1 cellular context compared by ENCODE assay signal in the genomic region with DNA sequence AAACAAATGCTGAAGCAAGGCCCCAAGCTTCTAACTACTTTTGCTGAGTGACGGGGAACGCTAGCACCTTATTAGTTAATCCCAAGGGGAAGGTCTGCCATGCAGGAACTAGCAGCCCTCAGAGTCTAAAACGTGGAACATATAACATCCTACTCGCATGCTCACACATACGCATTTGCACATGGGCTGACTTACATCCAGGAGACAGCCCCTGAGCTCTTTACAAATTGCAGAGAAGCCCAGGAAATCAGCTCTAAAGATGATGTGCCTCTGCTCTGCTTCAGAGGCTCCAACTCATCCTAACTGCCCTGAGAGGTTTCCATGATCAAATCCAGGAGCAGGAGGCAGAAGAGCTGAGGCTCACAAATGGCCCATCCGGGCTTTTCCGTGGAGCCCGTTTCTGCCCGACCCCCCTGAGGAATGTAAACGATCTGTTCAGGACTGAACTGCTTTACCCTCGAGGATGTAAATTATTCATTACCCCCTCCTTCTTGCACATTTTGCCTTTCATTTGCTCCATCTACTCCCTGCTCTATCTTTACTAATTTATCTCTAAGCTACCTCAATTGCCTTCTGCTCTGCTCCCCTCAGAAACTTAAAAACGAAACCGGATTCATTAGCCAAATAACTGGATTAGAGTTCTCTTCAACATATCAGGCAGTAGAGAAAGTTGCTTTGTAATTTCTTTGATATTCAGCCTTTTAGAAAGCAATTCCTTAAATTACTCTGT.
TF ChIP-seq lines count a peak whose summit lies in the region.

No MANE protein-coding gene starts in this region.

TF ChIP-seq in IMR-90, 13 proteins besides CTCF, POLR2A, EP300 and RAD21:
- TF ChIP-seq MAFK (IDR thresholded peaks at IDR 0.05; ENCODE audit: low read depth, low read length): no peak
